8 cellular contexts compared by ENCODE assay signal in the genomic region with DNA sequence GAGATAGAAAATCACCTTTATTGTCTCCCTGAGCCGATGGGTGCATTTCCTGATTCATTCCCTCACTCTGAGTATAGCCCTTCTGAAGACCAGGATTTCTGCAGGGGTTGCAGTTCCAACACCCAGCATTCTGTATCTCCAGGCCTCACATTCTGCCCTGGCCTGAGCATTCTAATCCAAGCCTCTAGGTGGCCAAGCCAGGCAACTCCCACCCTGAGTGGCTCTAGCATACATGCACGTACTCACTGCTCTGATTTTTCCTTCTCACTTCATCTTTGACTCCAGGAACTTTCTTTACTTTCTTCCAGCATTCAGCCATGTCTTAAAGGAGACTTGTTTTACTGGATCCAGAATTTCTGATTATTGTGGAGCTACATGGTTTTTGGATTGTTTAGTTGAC.
DNase-seq lines count a peak whose midpoint lies in the region; ATAC-seq, FAIRE-seq and TF ChIP-seq lines count a peak whose summit lies in the region.

No MANE protein-coding gene starts in this region.

- CTCF ChIA-PET in A673 (lab: Charles Lee): no interaction called here

- no TSS peak for BruUV-seq in A673 (replicated peaks; lab: Mats Ljungman, UMichigan)

- no peak overlapping the region for H3K18ac ChIP-seq in mesendoderm (ENCODE audit: low read length)

- H2BK5ac ChIP-seq in mesendoderm (ENCODE audit: low read length): no peak overlapping the region

- DNase-seq in A673 (ENCODE audit: low spot score) (peak; percentile 58), GM03348 (ENCODE audit: low spot score) (peak; percentile 39), NCI-H2227 treated with DMSO at 0.1 percent for 48 hours (lab: John Stamatoyannopoulos, UW) (peak; percentile 25), bronchial epithelial cell (ENCODE audit: low read depth) (peak; percentile 35), mesendoderm (peak; percentile 92)
- no peak for DNase-seq in stimulated activated CD4-positive, alpha-beta T cell treated with anti-CD3 and anti-CD28 coated beads, Interleukin-1b, Interleukin-23, amount 100 ng/mL, for 48 hours
- DNase-seq in activated effector memory CD4-positive, alpha-beta T cell treated with Interleukin-2 at 50 U/mL for 16 hours: no peak

- H3K79me1 ChIP-seq in mesendoderm (ENCODE audit: low read length): no peaks in the 10 kb centered on the region

- H2BK15ac ChIP-seq in mesendoderm (replicated peaks; ENCODE audit: low read depth): peak overlapping the region; percentile 3

- H3K27me3 ChIP-seq in A673 (replicated peaks; ENCODE audit: insufficient read depth, low read depth, low read length, poor library complexity) (no peaks in the 10 kb centered on the region), bronchial epithelial cell (ENCODE audit: control insufficient read depth, insufficient read depth, low read length) (no peaks in the 10 kb centered on the region), mesendoderm (ENCODE audit: insufficient read depth, low read length, poor library complexity) (no peaks in the 10 kb centered on the region)

- peak; percentile 56 for ATAC-seq in HG02623 (IDR thresholded peaks at IDR 0.05; ENCODE audit: unreplicated experiment)

- no peak overlapping the region for H3K4me2 ChIP-seq in mesendoderm (ENCODE audit: low read length)

- no peak overlapping the region for H3K4ac ChIP-seq in mesendoderm (ENCODE audit: low read depth, low read length)

- no peak overlapping the region for H4K8ac ChIP-seq in mesendoderm (ENCODE audit: low read depth, low read length)

- H3K4me3 ChIP-seq in A673 (ENCODE audit: low read depth, low read length, poor library complexity, severe bottlenecking): no peak overlapping the region
- no peak overlapping the region for H3K4me3 ChIP-seq in bronchial epithelial cell (ENCODE audit: low read depth, low read length)
- no peak overlapping the region for H3K4me3 ChIP-seq in mesendoderm (ENCODE audit: low read length)

- H3K36me3 ChIP-seq in A673 (ENCODE audit: insufficient read depth, low read length, poor library complexity, severe bottlenecking) (no peaks in the 10 kb centered on the region), bronchial epithelial cell (ENCODE audit: control insufficient read depth, insufficient read depth, low read length) (no peaks in the 10 kb centered on the region), mesendoderm (ENCODE audit: control insufficient read depth, insufficient read depth, low read length) (no peaks in the 10 kb centered on the region)

- H3K9ac ChIP-seq in mesendoderm (ENCODE audit: low read length): no peak overlapping the region

- H3K79me2 ChIP-seq in mesendoderm (ENCODE audit: control insufficient read depth, insufficient read depth, low read length): no peaks in the 10 kb centered on the region

- H3K56ac ChIP-seq in mesendoderm (ENCODE audit: low read length): no peak overlapping the region

- no peak overlapping the region for H4K5ac ChIP-seq in mesendoderm (ENCODE audit: low read length)

- H3K23ac ChIP-seq in mesendoderm (ENCODE audit: low read length): no peak overlapping the region

- WGBS in mesendoderm (ENCODE audit: extremely low coverage, insufficient coverage, low lambda C conversion rate): no CpG with 5 or more reads among the region's 2 CpGs

- H3K27ac ChIP-seq in A673 (ENCODE audit: low read depth, low read length, poor library complexity, severe bottlenecking) (no peak overlapping the region), mesendoderm (ENCODE audit: low read depth, low read length) (no peak overlapping the region)

- POLR2A ChIA-PET in A673 (lab: Charles Lee; ENCODE audit: low non-redundant PET): no interaction called here

- peak; percentile 48 for TF ChIP-seq CTCF in A673 (conservative IDR thresholded peaks at IDR 0.05; ENCODE audit: low read depth, low read length)
- peak; percentile 54 for TF ChIP-seq CTCF in bronchial epithelial cell (IDR thresholded peaks at IDR 0.05; ENCODE audit: insufficient read depth, low read length, severe bottlenecking)

- no peaks in the 10 kb centered on the region for H3K4me1 ChIP-seq in A673 (ENCODE audit: insufficient read depth, low read length, poor library complexity, severe bottlenecking)
- peaks cover 3% of the 10 kb centered on the region for H3K4me1 ChIP-seq in mesendoderm (ENCODE audit: control insufficient read depth, low read depth, low read length)

- no peak for FAIRE-seq in bronchial epithelial cell (lab: Jason Lieb, UNC)

- intact Hi-C loops in A673 (cut with micrococcal nuclease; ENCODE audit: unreplicated experiment): loop anchor here (10.0 kb wide), 1 partner anchor 213 kb away; no protein-coding TSS in a partner anchor

- H3K9me3 ChIP-seq in A673 (ENCODE audit: low read depth, low read length, poor library complexity, severe bottlenecking): no peaks in the 10 kb centered on the region

- H2BK120ac ChIP-seq in mesendoderm (ENCODE audit: low read depth, low read length): no peak overlapping the region

- no peak overlapping the region for H2AK5ac ChIP-seq in mesendoderm (ENCODE audit: low read length)

Comparison
In these comparisons a context has a peak if more than half of its experiments do, and no peak if none do; other contexts are left out.
1. DNase-seq: peak in A673 (single experiment), GM03348 (single experiment), NCI-H2227 treated with DMSO at 0.1 percent for 48 hours (single experiment), bronchial epithelial cell (single experiment) and mesendoderm (single experiment); none in stimulated activated CD4-positive, alpha-beta T cell treated with anti-CD3 and anti-CD28 coated beads, Interleukin-1b, Interleukin-23, amount 100 ng/mL, for 48 hours (single experiment) and activated effector memory CD4-positive, alpha-beta T cell treated with Interleukin-2 at 50 U/mL for 16 hours (single experiment).